30 cellular contexts compared by ENCODE assay signal in the genomic region with DNA sequence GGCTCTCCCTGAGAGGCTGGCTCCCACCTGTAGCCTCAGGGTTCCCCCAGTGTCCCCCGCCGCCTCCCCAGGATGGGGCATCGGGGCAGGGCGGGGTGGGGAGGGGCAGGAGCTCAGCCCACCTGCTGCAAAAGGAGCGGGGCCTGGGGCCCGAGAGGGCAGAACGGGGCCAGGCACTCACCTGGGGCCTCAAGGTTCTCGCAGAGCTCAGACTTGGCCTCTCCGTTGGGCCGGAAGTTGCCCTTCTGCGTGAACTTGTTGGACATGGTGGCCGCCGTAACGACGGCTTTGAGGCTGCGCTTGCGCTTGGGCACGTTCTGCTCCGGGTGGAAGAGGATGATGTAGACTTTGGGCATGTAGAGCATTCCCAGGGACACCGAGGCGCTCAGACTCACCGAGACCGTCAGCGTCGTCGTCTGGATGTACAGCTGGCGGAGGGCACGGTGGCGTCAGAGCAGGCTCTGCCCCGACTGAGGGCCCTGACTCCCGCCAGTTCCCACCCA.
DNase-seq lines count a peak whose midpoint lies in the region; ATAC-seq, FAIRE-seq and TF ChIP-seq lines count a peak whose summit lies in the region.
"Had no signal": no experiment of that assay in that cellular context is flagged by ENCODE, and none has a peak within 500 bp of the region (broad histone marks: within the 10 kb centered on the region; RNA-seq: fewer than 3 reads in every experiment).

No MANE protein-coding gene starts in this region.

- H3K27me3 Mint-ChIP-seq in nephron (ENCODE audit: low read depth), result peaks cover 45% of the 10 kb centered on the region
- peaks cover 10% of the 10 kb centered on the region for H3K27me3 Mint-ChIP-seq in type B pancreatic cell
- H3K27me3 Mint-ChIP-seq: activated naive CD8-positive, alpha-beta T cell treated with anti-CD3 and anti-CD28 coated beads, Interleukin-2, amount 10 ng/mL, durations not matched to agents 7 days and 5 days had no signal

- H3K79me2 ChIP-seq in HepG2 (ENCODE audit: insufficient read depth, low read length) (no peaks in the 10 kb centered on the region), K562 (ENCODE audit: control insufficient read depth, insufficient read depth, low read length) (no peaks in the 10 kb centered on the region), SK-N-SH (ENCODE audit: insufficient read depth) (no peaks in the 10 kb centered on the region)

- H3K9me3 ChIP-seq in HepG2 (ENCODE audit: low read length), result no peaks in the 10 kb centered on the region
- no peaks in the 10 kb centered on the region for H3K9me3 ChIP-seq in right lobe of liver
- H3K9me3 ChIP-seq in K562 (replicated peaks; ENCODE audit: control insufficient read depth, insufficient read depth, low read depth, low read length), result no peaks in the 10 kb centered on the region; the same call in 1 of the 2 replicates
- H3K9me3 ChIP-seq in SK-N-SH, result no peaks in the 10 kb centered on the region
- H3K9me3 ChIP-seq: A549, ascending aorta, esophagus squamous epithelium, pancreas, Peyer's patch, uterus had no signal

- intact Hi-C loops in HepG2 (cut with micrococcal nuclease; ENCODE audit: unreplicated experiment) (loop anchor here (1.0 kb wide), 2 partner anchors 60 to 260 kb away; no protein-coding TSS in a partner anchor), right lobe of liver (cut with DNase I) (loop anchor here (5.0 to 10.0 kb wide), 2 partner anchors 173 to 256 kb away; no protein-coding TSS in a partner anchor), K562 (cut with micrococcal nuclease) (loop anchor here (1.0 kb wide), 3 partner anchors 70 to 257 kb away; no protein-coding TSS in a partner anchor)

- no peak for TF ChIP-seq CTCF in HepG2 (CRISPR knock-in tag; IDR thresholded peaks at IDR 0.05)
- TF ChIP-seq CTCF in right lobe of liver (IDR thresholded peaks at IDR 0.05), result peak in 1 of 4 donors; percentile 4
- TF ChIP-seq CTCF in K562 (IDR thresholded peaks at IDR 0.05 in 2 of 3, conservative IDR thresholded peaks at IDR 0.05 in 1 of 3; ENCODE audit: insufficient read depth in 2 of 3, low read depth in 1 of 3, low read length in 3 of 3), result no peak
- peak in 2 of 3 experiments; percentile 0 to 31 for TF ChIP-seq CTCF in nephron (IDR thresholded peaks at IDR 0.05; ENCODE audit: unreplicated experiment in 3 of 3)
- peak; percentile 23 for TF ChIP-seq CTCF in type B pancreatic cell (conservative IDR thresholded peaks at IDR 0.05)
- no peak for TF ChIP-seq CTCF in SK-N-SH (IDR thresholded peaks at IDR 0.05)

- no peak overlapping the region for H3K27ac Mint-ChIP-seq in nephron
- H3K27ac Mint-ChIP-seq in type B pancreatic cell, result no peak overlapping the region
- H3K27ac Mint-ChIP-seq: activated CD4-positive, alpha-beta T cell treated with anti-CD3 and anti-CD28 coated beads, Interleukin-2, amount 10 ng/mL, durations not matched to agents 7 days and 5 days; activated naive CD8-positive, alpha-beta T cell treated with anti-CD3 and anti-CD28 coated beads, Interleukin-2, amount 10 ng/mL, durations not matched to agents 7 days and 5 days; CD4-positive, alpha-beta memory T cell; dendritic cell treated with granulocyte-macrophage colony-stimulating factor and Interleukin-4, amounts not matched to agents 40 ng/mL and 50 ng/mL, for 4 days had no signal

- TF ChIP-seq POLR2A in HepG2 (IDR thresholded peaks at IDR 0.05; ENCODE audit: insufficient read depth in 1 of 2, low read depth in 2 of 2, low read length in 2 of 2) (no peak), right lobe of liver (IDR thresholded peaks at IDR 0.05) (no peak), K562 (conservative IDR thresholded peaks at IDR 0.05) (no peak), erythroblast (IDR thresholded peaks at IDR 0.05; ENCODE audit: low read length) (no peak)

- H3K4me3 ChIP-seq in HepG2 (replicated peaks in 1 of 3; ENCODE audit: insufficient read depth in 1 of 3, low read depth in 2 of 3, low read length in 3 of 3) (no peak overlapping the region), right lobe of liver (no peak overlapping the region), K562 (no peak overlapping the region), SK-N-SH (ENCODE audit: low read depth in 2 of 2, low read length in 1 of 2) (no peak overlapping the region)
- H3K4me3 ChIP-seq: A549, ascending aorta, cardiac muscle cell, esophagus squamous epithelium, GM12878, heart left ventricle, pancreas, Peyer's patch, skin epidermis, uterus had no signal

- H2AFZ ChIP-seq in HepG2 (ENCODE audit: low read length) (no peak overlapping the region), K562 (ENCODE audit: low read depth, low read length) (no peak overlapping the region), SK-N-SH (ENCODE audit: low read depth) (no peak overlapping the region)

- H4K20me1 ChIP-seq in HepG2 (ENCODE audit: insufficient read depth, low read length) (no peaks in the 10 kb centered on the region), K562 (replicated peaks; ENCODE audit: control insufficient read depth, insufficient read depth, low read length) (peaks cover 20% of the 10 kb centered on the region), SK-N-SH (ENCODE audit: insufficient read depth) (no peaks in the 10 kb centered on the region)

- ATAC-seq in HepG2, result no peak
- no peak for ATAC-seq in right lobe of liver
- no peak for ATAC-seq in K562

- POLR2A ChIA-PET in HepG2 (lab: Yijun Ruan, JAX) (no interaction called here), K562 (lab: Yijun Ruan, JAX) (interaction anchor here (0.6 to 1.3 kb wide), 5 partner anchors 10 to 258 kb away, joined by 3 to 4 read pairs (median 3); no protein-coding TSS in a partner anchor), SK-N-SH (lab: Yijun Ruan, JAX) (no interaction called here)

- H3K4me1 ChIP-seq in HepG2 (ENCODE audit: insufficient read depth, low read length), result no peaks in the 10 kb centered on the region
- H3K4me1 ChIP-seq in right lobe of liver, result no peaks in the 10 kb centered on the region
- peaks cover 0 to 15% of the 10 kb centered on the region in 2 experiments; a peak in 2 of 5 replicates for H3K4me1 ChIP-seq in K562 (replicated peaks in 1 of 2; ENCODE audit: control insufficient read depth in 2 of 2, insufficient read depth in 2 of 2, low read length in 2 of 2)
- H3K4me1 ChIP-seq in SK-N-SH (ENCODE audit: control insufficient read depth in 1 of 2, insufficient read depth in 2 of 2, low read depth in 1 of 2, low read length in 1 of 2), result peaks cover 0 to 21% of the 10 kb centered on the region in 2 experiments; a peak in 1 of 4 replicates
- H3K4me1 ChIP-seq: A549, ascending aorta, esophagus squamous epithelium, foreskin keratinocyte, heart left ventricle, pancreas, Peyer's patch, uterus had no signal

- TF ChIP-seq RAD21 in HepG2 (CRISPR knock-in tag; IDR thresholded peaks at IDR 0.05), result no peak
- TF ChIP-seq RAD21 in K562 (CRISPR knock-in tag; conservative IDR thresholded peaks at IDR 0.05 in 1 of 2, IDR thresholded peaks at IDR 0.05 in 1 of 2), result no peak
- TF ChIP-seq RAD21 in SK-N-SH (IDR thresholded peaks at IDR 0.05; ENCODE audit: low read length), result no peak

- no TSS peak for BruUV-seq in HepG2 (replicated peaks; lab: Mats Ljungman, UMichigan)
- BruUV-seq in K562 (replicated peaks; lab: Mats Ljungman, UMichigan), result no TSS peak

- FAIRE-seq in HepG2 (lab: Jason Lieb, UNC), result no peak
- FAIRE-seq in K562 (lab: Jason Lieb, UNC), result no peak
- FAIRE-seq: A549, GM12878, keratinocyte, pancreas had no signal

- CTCF ChIA-PET in HepG2 (lab: Yijun Ruan, JAX; ENCODE audit: low intra/inter-chr PET ratio, low total read pairs), result interaction anchor here (1.2 to 3.7 kb wide), 5 partner anchors 60 to 260 kb away, joined by 3 to 32 read pairs (median 5); no protein-coding TSS in a partner anchor
- CTCF ChIA-PET in K562 (lab: Yijun Ruan, JAX; ENCODE audit: low intra/inter-chr PET ratio), result interaction anchor here (1.5 to 2.2 kb wide), 3 partner anchors 177 to 259 kb away, joined by 6 to 16 read pairs (median 13); no protein-coding TSS in a partner anchor
- CTCF ChIA-PET in SK-N-SH (lab: Yijun Ruan, JAX), result interaction anchor here (0.6 to 8.8 kb wide), 46 partner anchors 9 to 1374 kb away, joined by 3 to 184 read pairs (median 5); a partner anchor contains a TSS

- H3K4me1 Mint-ChIP-seq in nephron (no peaks in the 10 kb centered on the region), type B pancreatic cell (ENCODE audit: unreplicated experiment) (peaks cover 8% of the 10 kb centered on the region)
- H3K4me1 Mint-ChIP-seq: activated CD4-positive, alpha-beta T cell treated with anti-CD3 and anti-CD28 coated beads, Interleukin-2, amount 10 ng/mL, durations not matched to agents 7 days and 5 days; activated naive CD8-positive, alpha-beta T cell treated with anti-CD3 and anti-CD28 coated beads, Interleukin-2, amount 10 ng/mL, durations not matched to agents 7 days and 5 days had no signal

- H3K4me3 Mint-ChIP-seq in nephron (no peak overlapping the region), type B pancreatic cell (no peak overlapping the region)
- H3K4me3 Mint-ChIP-seq: activated CD4-positive, alpha-beta T cell treated with anti-CD3 and anti-CD28 coated beads, Interleukin-2, amount 10 ng/mL, durations not matched to agents 7 days and 5 days; activated naive CD8-positive, alpha-beta T cell treated with anti-CD3 and anti-CD28 coated beads, Interleukin-2, amount 10 ng/mL, durations not matched to agents 7 days and 5 days; activated T-cell treated with anti-CD3 and anti-CD28 coated beads, Interleukin-2, amount 50 U/mL, for 4 hours; CD4-positive, alpha-beta memory T cell; dendritic cell treated with granulocyte-macrophage colony-stimulating factor and Interleukin-4, amounts not matched to agents 40 ng/mL and 50 ng/mL, for 4 days; naive B cell had no signal

- H3K4me2 ChIP-seq in HepG2 (ENCODE audit: low read depth, low read length) (no peak overlapping the region), K562 (ENCODE audit: insufficient read depth, low read length) (no peak overlapping the region), SK-N-SH (no peak overlapping the region)
- H3K4me2 ChIP-seq: A549 had no signal

- H3K36me3 ChIP-seq in HepG2 (replicated peaks in 1 of 2; ENCODE audit: control insufficient read depth in 1 of 2, insufficient read depth in 2 of 2, low read length in 2 of 2) (no peaks in the 10 kb centered on the region), right lobe of liver (no peaks in the 10 kb centered on the region), K562 (ENCODE audit: control insufficient read depth, insufficient read depth, low read length) (no peaks in the 10 kb centered on the region), SK-N-SH (replicated peaks in 1 of 2; ENCODE audit: control insufficient read depth in 1 of 2, insufficient read depth in 2 of 2, low read length in 1 of 2) (no peaks in the 10 kb centered on the region)
- H3K36me3 ChIP-seq: ascending aorta, cardiac muscle cell, esophagus squamous epithelium, heart left ventricle, pancreas, Peyer's patch, uterus had no signal

- H3K9me2 ChIP-seq in SK-N-SH, result no peaks in the 10 kb centered on the region

- H3K27ac ChIP-seq in HepG2 (ENCODE audit: extremely low read length, insufficient read depth, low read length), result no peak overlapping the region
- H3K27ac ChIP-seq in right lobe of liver, result no peak overlapping the region
- H3K27ac ChIP-seq in K562 (ENCODE audit: extremely low read depth, low read depth, low read length), result no peak overlapping the region
- H3K27ac ChIP-seq in SK-N-SH (ENCODE audit: low read depth in 2 of 2, low read length in 1 of 2), result no peak overlapping the region
- H3K27ac ChIP-seq: ascending aorta, cardiac muscle cell, esophagus squamous epithelium, foreskin keratinocyte, heart left ventricle, pancreas, Peyer's patch, skin epidermis, uterus had no signal

- no peak for DNase-seq in HepG2 (ENCODE audit: low spot score)
- DNase-seq in right lobe of liver, result no peak
- no peak for DNase-seq in K562 (ENCODE audit: extremely low read depth in 1 of 4, low spot score in 3 of 4)
- no peak for DNase-seq in type B pancreatic cell (ENCODE audit: extremely low spot score, unreplicated experiment)
- no peak for DNase-seq in erythroblast (lab: John Stamatoyannopoulos, UW)
- no peak for DNase-seq in C1 segment of cervical spinal cord (lab: John Stamatoyannopoulos, UW)
- no peak for DNase-seq in SK-N-SH
- DNase-seq: esophagus squamous epithelium, midbrain, MV-4-11, NCI-H748 treated with DMSO at 0.1 percent for 48 hours, T1000 had no signal

- no peaks in the 10 kb centered on the region for H3K36me3 Mint-ChIP-seq in nephron (ENCODE audit: low read depth)
- no peaks in the 10 kb centered on the region for H3K36me3 Mint-ChIP-seq in type B pancreatic cell
- H3K36me3 Mint-ChIP-seq: activated naive CD8-positive, alpha-beta T cell treated with anti-CD3 and anti-CD28 coated beads, Interleukin-2, amount 10 ng/mL, durations not matched to agents 7 days and 5 days; CD4-positive, alpha-beta memory T cell; naive B cell had no signal

- H3F3A ChIP-seq in SK-N-SH (replicated peaks; ENCODE audit: insufficient read depth), result no peaks in the 10 kb centered on the region

- TF ChIP-seq EP300 in HepG2 (IDR thresholded peaks at IDR 0.05; ENCODE audit: low read depth in 2 of 2, low read length in 2 of 2) (no peak), HepG2 (CRISPR knock-in tag; IDR thresholded peaks at IDR 0.05; ENCODE audit: borderline replicate concordance) (no peak), K562 (IDR thresholded peaks at IDR 0.05; ENCODE audit: low read length) (no peak), SK-N-SH (IDR thresholded peaks at IDR 0.05; ENCODE audit: borderline replicate concordance in 1 of 2, low read depth in 1 of 2, low read length in 1 of 2) (no peak)

- H3K9ac ChIP-seq in HepG2 (ENCODE audit: insufficient read depth, low read depth, low read length) (no peak overlapping the region), K562 (ENCODE audit: insufficient read depth in 1 of 2, low read depth in 2 of 2, low read length in 2 of 2) (no peak overlapping the region), SK-N-SH (no peak overlapping the region)

- H3K27me3 ChIP-seq in HepG2 (ENCODE audit: control insufficient read depth in 1 of 2, insufficient read depth in 2 of 2, low read length in 2 of 2) (peaks cover 15 to 67% of the 10 kb centered on the region in 2 experiments; a peak in 4 of 5 replicates), right lobe of liver (no peaks in the 10 kb centered on the region), K562 (ENCODE audit: control insufficient read depth in 2 of 2, insufficient read depth in 2 of 2, low read length in 2 of 2) (peaks cover 16 to 89% of the 10 kb centered on the region in 2 experiments), SK-N-SH (ENCODE audit: insufficient read depth) (no peaks in the 10 kb centered on the region; the same call in 1 of the 2 replicates)
- H3K27me3 ChIP-seq: ascending aorta, cardiac muscle cell, pancreas, Peyer's patch, uterus had no signal

- no peaks in the 10 kb centered on the region for H3K9me3 Mint-ChIP-seq in nephron
- H3K9me3 Mint-ChIP-seq in type B pancreatic cell, result no peaks in the 10 kb centered on the region
- H3K9me3 Mint-ChIP-seq: activated CD4-positive, alpha-beta T cell treated with anti-CD3 and anti-CD28 coated beads, Interleukin-2, amount 10 ng/mL, durations not matched to agents 7 days and 5 days; activated naive CD8-positive, alpha-beta T cell treated with anti-CD3 and anti-CD28 coated beads, Interleukin-2, amount 10 ng/mL, durations not matched to agents 7 days and 5 days; activated T-cell treated with anti-CD3 and anti-CD28 coated beads, Interleukin-2, amount 50 U/mL, for 4 hours; dendritic cell treated with granulocyte-macrophage colony-stimulating factor and Interleukin-4, amounts not matched to agents 40 ng/mL and 50 ng/mL, for 4 days had no signal

- 51% methylated on average over 26 of the region's 31 CpGs for WGBS in HepG2 (ENCODE audit: low lambda C conversion rate)
- WGBS in right lobe of liver (ENCODE audit: insufficient coverage, low coverage, low lambda C conversion rate, missing lambda C conversion rate), result no CpG with 5 or more reads among the region's 31 CpGs
- WGBS in K562 (ENCODE audit: insufficient coverage, low coverage, missing lambda C conversion rate), result 23% methylated on average over 26 of the region's 31 CpGs
- 86% methylated on average over 13 of the region's 31 CpGs for WGBS in SK-N-SH (ENCODE audit: low lambda C conversion rate)

- in situ Hi-C loops in HepG2 (cut with HindIII; ENCODE audit: extremely low pct_ligation_motif_present, low pct_unique_long_range_greater_than_20kb), result loop anchor here (5.0 kb wide), 1 partner anchor 61 kb away; no protein-coding TSS in a partner anchor
- in situ Hi-C loops in K562 (cut with MboI), result no loop called here

- H3K9me1 ChIP-seq in K562 (ENCODE audit: control insufficient read depth, insufficient read depth, low read length), result no peaks in the 10 kb centered on the region

Comparison
In these comparisons a context has a peak if more than half of its experiments do, and no peak if none do; other contexts are left out.
1. CTCF ChIP-seq: peak in nephron (2 of 3) and type B pancreatic cell (single experiment); none in HepG2 (single experiment), K562 (0 of 3) and SK-N-SH (single experiment).